Comparison of ENCODE assay signal across 1 cellular context in the genomic region with DNA sequence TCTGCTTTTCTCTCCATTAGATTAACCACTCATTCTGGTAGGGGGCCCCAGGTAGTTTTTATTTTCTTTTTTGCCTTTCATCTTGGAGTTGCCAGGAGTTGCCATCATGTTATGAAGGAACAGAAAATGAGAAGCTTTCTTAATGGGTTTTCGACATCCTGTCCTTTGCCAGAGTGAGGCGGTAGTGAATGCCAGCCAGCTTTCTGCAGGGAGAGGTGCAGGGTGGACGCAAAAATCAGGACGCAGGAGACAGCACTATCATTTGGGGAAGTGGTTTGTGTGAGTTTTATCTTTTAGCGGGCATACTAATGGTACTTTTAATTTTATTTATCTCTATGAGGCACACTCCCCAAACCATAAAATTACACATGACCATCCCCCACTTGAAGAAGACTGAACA.
TF ChIP-seq lines count a peak whose summit lies in the region.

No MANE protein-coding gene starts in this region.

TF ChIP-seq in H1, 55 proteins besides CTCF, POLR2A, EP300 and RAD21 (continued from another document):
- TF ChIP-seq, protein P1, sequence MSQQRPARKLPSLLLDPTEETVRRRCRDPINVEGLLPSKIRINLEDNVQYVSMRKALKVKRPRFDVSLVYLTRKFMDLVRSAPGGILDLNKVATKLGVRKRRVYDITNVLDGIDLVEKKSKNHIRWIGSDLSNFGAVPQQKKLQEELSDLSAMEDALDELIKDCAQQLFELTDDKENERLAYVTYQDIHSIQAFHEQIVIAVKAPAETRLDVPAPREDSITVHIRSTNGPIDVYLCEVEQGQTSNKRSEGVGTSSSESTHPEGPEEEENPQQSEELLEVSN (IDR thresholded peaks at IDR 0.05) = no peak
- TF ChIP-seq TCF12 (IDR thresholded peaks at IDR 0.05; ENCODE audit: low read depth, low read length) = no peak
- no peak for TF ChIP-seq TAF7 (optimal IDR thresholded peaks at IDR 0.05; ENCODE audit: borderline replicate concordance, low read depth, low read length)
- TF ChIP-seq CTBP2 (IDR thresholded peaks at IDR 0.05; ENCODE audit: borderline replicate concordance, insufficient read depth, insufficient read length, low read length) = no peak
- no peak for TF ChIP-seq SP4 (IDR thresholded peaks at IDR 0.05; ENCODE audit: low read length)
- no peak for TF ChIP-seq SP2 (IDR thresholded peaks at IDR 0.05; ENCODE audit: low read length)
- no peak for TF ChIP-seq KDM5A (IDR thresholded peaks at IDR 0.05; ENCODE audit: low read length)
